ENCODE assay signal across 1 cellular context in genomic region chr4:145938618-145939177, GRCh38.
A peak's percentile ranks its signal among the peaks of the same experiment; 100 is the strongest.
TF ChIP-seq lines count a peak whose summit lies in the region.

ZNF827 (minus strand) TSS chr4:145938823; CDS start chr4:145938407, 416 bp downstream.

TF ChIP-seq in HEK293, 187 proteins besides CTCF, POLR2A, EP300 and RAD21 (continued from another document and continues in another):
- TF ChIP-seq ZNF513 (tag by site-specific recombination; IDR thresholded peaks at IDR 0.05) (no peak), ZBTB7A (tag by site-specific recombination; IDR thresholded peaks at IDR 0.05; ENCODE audit: low read depth) (no peak), ELK4 (IDR thresholded peaks at IDR 0.05; ENCODE audit: borderline replicate concordance, low read depth, low read length) (no peak), ZNF391 (tag by site-specific recombination; IDR thresholded peaks at IDR 0.05; ENCODE audit: borderline replicate concordance, low read depth) (peak; percentile 84; the same call in 1 of the 2 replicates), ZNF398 (tag by site-specific recombination; IDR thresholded peaks at IDR 0.05) (peak; percentile 97), BCL6B (tag by site-specific recombination; IDR thresholded peaks at IDR 0.05) (no peak), MEIS1 (CRISPR knock-in tag; IDR thresholded peaks at IDR 0.05; ENCODE audit: borderline replicate concordance) (no peak), ZBTB8A (tag by site-specific recombination; IDR thresholded peaks at IDR 0.05) (peak; percentile 69), ZNF449 (tag by site-specific recombination; IDR thresholded peaks at IDR 0.05) (no peak), ZBTB1 (tag by site-specific recombination; IDR thresholded peaks at IDR 0.05) (no peak), ZNF837 (tag by site-specific recombination; IDR thresholded peaks at IDR 0.05) (no peak), GLIS1 (tag by site-specific recombination; IDR thresholded peaks at IDR 0.05) (0 out of 2 replicates have a peak, but pooled peaks have one; percentile 13), ZNF155 (tag by site-specific recombination; IDR thresholded peaks at IDR 0.05) (no peak), ZNF626 (tag by site-specific recombination; IDR thresholded peaks at IDR 0.05) (no peak), PRDM2 (tag by site-specific recombination; IDR thresholded peaks at IDR 0.05; ENCODE audit: borderline replicate concordance) (no peak), ZNF148 (tag by site-specific recombination; IDR thresholded peaks at IDR 0.05; ENCODE audit: borderline replicate concordance) (no peak), PRDM10 (tag by site-specific recombination; IDR thresholded peaks at IDR 0.05) (peak; percentile 68), ZNF280C (tag by site-specific recombination; IDR thresholded peaks at IDR 0.05) (no peak), ZNF600 (tag by site-specific recombination; IDR thresholded peaks at IDR 0.05) (peak; percentile 93), ZNF580 (tag by site-specific recombination; IDR thresholded peaks at IDR 0.05) (peak; percentile 92), ZNF202 (tag by site-specific recombination; IDR thresholded peaks at IDR 0.05; ENCODE audit: borderline replicate concordance) (no peak), ZNF596 (tag by site-specific recombination; IDR thresholded peaks at IDR 0.05) (peak; percentile 99), ZBTB44 (tag by site-specific recombination; IDR thresholded peaks at IDR 0.05) (no peak), ZNF24 (tag by site-specific recombination; IDR thresholded peaks at IDR 0.05) (no peak; the same call in 1 of the 2 replicates), ZNF560 (tag by site-specific recombination; IDR thresholded peaks at IDR 0.05; ENCODE audit: borderline replicate concordance) (no peak), ZNF16 (tag by site-specific recombination; IDR thresholded peaks at IDR 0.05; ENCODE audit: low read depth) (no peak), ZNF785 (tag by site-specific recombination; IDR thresholded peaks at IDR 0.05) (peak; percentile 83; the same call in 1 of the 2 replicates)
